ENCODE assay signal across 11 cellular contexts in genomic region chr4:105215609-105216313, GRCh38.
DNase-seq lines count a peak whose midpoint lies in the region; ATAC-seq and TF ChIP-seq lines count a peak whose summit lies in the region.
"Had no signal": no experiment of that assay in that cellular context is flagged by ENCODE, and none has a peak within 500 bp of the region (broad histone marks: within the 10 kb centered on the region; RNA-seq: fewer than 3 reads in every experiment).

No MANE protein-coding gene starts in this region.

- intact Hi-C loops in activated CD4-positive, alpha-beta T cell treated with anti-CD3 and anti-CD28 coated beads, Interleukin-2, amount 10 ng/mL, durations not matched to agents 24 days and 14 days (cut with micrococcal nuclease), result loop anchor here (1.0 to 5.0 kb wide), 5 partner anchors 19 to 258 kb away; partner anchors contain the start of gene TET2
- intact Hi-C loops in activated T-helper 2 cell treated with anti-CD3 and anti-CD28 coated beads, Interferon-gamma antibody, Interleukin-2, Interleukin-4, amounts not matched to agents 10 μg/mL and 5 μg/mL and 100 μg/mL, durations not matched to agents 14 hours and 24 hours and 36 hours (cut with micrococcal nuclease), result loop anchor here (1.0 to 5.0 kb wide), 8 partner anchors 21 to 258 kb away; partner anchors contain the start of gene TET2
- intact Hi-C loops in esophagus muscularis mucosa (cut with DNase I), result no loop called here

- no peaks in the 10 kb centered on the region for H3K9me3 ChIP-seq in esophagus muscularis mucosa

- no peaks in the 10 kb centered on the region for H3K36me3 ChIP-seq in esophagus muscularis mucosa

- H3K27me3 ChIP-seq in esophagus muscularis mucosa, result no peaks in the 10 kb centered on the region

- H3K4me3 ChIP-seq in esophagus muscularis mucosa, result no peak overlapping the region

- H3K4me1 Mint-ChIP-seq in activated CD4-positive, alpha-beta T cell treated with anti-CD3 and anti-CD28 coated beads, Interleukin-2, amount 10 ng/mL, durations not matched to agents 24 days and 14 days, result peaks cover 12% of the 10 kb centered on the region
- H3K4me1 Mint-ChIP-seq in activated T-helper 2 cell treated with anti-CD3 and anti-CD28 coated beads, Interferon-gamma antibody, Interleukin-2, Interleukin-4, amounts not matched to agents 10 μg/mL and 5 μg/mL and 100 μg/mL, durations not matched to agents 14 hours and 24 hours and 36 hours (ENCODE audit: low read depth), result peaks cover 25% of the 10 kb centered on the region
- H3K4me1 Mint-ChIP-seq in stimulated activated effector memory CD8-positive, alpha-beta T cell treated with anti-CD3 and anti-CD28 coated beads, Interleukin-12 subunit alpha, Interleukin-12 subunit beta, amount 100 ng/mL, for 72 hours, result peaks cover 23% of the 10 kb centered on the region

- peaks cover 16% of the 10 kb centered on the region for H3K9me3 Mint-ChIP-seq in activated CD4-positive, alpha-beta T cell treated with anti-CD3 and anti-CD28 coated beads, Interleukin-2, amount 10 ng/mL, durations not matched to agents 24 days and 14 days
- H3K9me3 Mint-ChIP-seq in activated T-helper 2 cell treated with anti-CD3 and anti-CD28 coated beads, Interferon-gamma antibody, Interleukin-2, Interleukin-4, amounts not matched to agents 10 μg/mL and 5 μg/mL and 100 μg/mL, durations not matched to agents 14 hours and 24 hours and 36 hours, result peaks cover 4% of the 10 kb centered on the region
- no peaks in the 10 kb centered on the region for H3K9me3 Mint-ChIP-seq in stimulated activated effector memory CD8-positive, alpha-beta T cell treated with anti-CD3 and anti-CD28 coated beads, Interleukin-12 subunit alpha, Interleukin-12 subunit beta, amount 100 ng/mL, for 72 hours
- H3K9me3 Mint-ChIP-seq: H9 had no signal

- WGBS in esophagus muscularis mucosa, result 56% methylated on average over 4 of the region's 4 CpGs

- H3K27me3 Mint-ChIP-seq in activated CD4-positive, alpha-beta T cell treated with anti-CD3 and anti-CD28 coated beads, Interleukin-2, amount 10 ng/mL, durations not matched to agents 24 days and 14 days, result no peaks in the 10 kb centered on the region
- H3K27me3 Mint-ChIP-seq in activated T-helper 2 cell treated with anti-CD3 and anti-CD28 coated beads, Interferon-gamma antibody, Interleukin-2, Interleukin-4, amounts not matched to agents 10 μg/mL and 5 μg/mL and 100 μg/mL, durations not matched to agents 14 hours and 24 hours and 36 hours (ENCODE audit: low read depth), result no peaks in the 10 kb centered on the region

- peaks cover 2 to 19% (median 16%) of the 10 kb centered on the region in 4 donors for H3K4me1 ChIP-seq in esophagus muscularis mucosa

- ATAC-seq in HG02870 (IDR thresholded peaks at IDR 0.05; ENCODE audit: unreplicated experiment), result peak; percentile 80
- peak; percentile 94 for ATAC-seq in stimulated activated effector memory CD8-positive, alpha-beta T cell treated with anti-CD3 and anti-CD28 coated beads, Interleukin-12 subunit alpha, Interleukin-12 subunit beta, amount 100 ng/mL, for 72 hours

- TF ChIP-seq POLR2A in esophagus muscularis mucosa (IDR thresholded peaks at IDR 0.05; ENCODE audit: low read depth), result no peak

- H3K36me3 Mint-ChIP-seq in activated CD4-positive, alpha-beta T cell treated with anti-CD3 and anti-CD28 coated beads, Interleukin-2, amount 10 ng/mL, durations not matched to agents 24 days and 14 days (ENCODE audit: low read depth), result peaks cover 40% of the 10 kb centered on the region
- peaks cover 53% of the 10 kb centered on the region for H3K36me3 Mint-ChIP-seq in activated T-helper 2 cell treated with anti-CD3 and anti-CD28 coated beads, Interferon-gamma antibody, Interleukin-2, Interleukin-4, amounts not matched to agents 10 μg/mL and 5 μg/mL and 100 μg/mL, durations not matched to agents 14 hours and 24 hours and 36 hours (ENCODE audit: low read depth)
- H3K36me3 Mint-ChIP-seq in stimulated activated effector memory CD8-positive, alpha-beta T cell treated with anti-CD3 and anti-CD28 coated beads, Interleukin-12 subunit alpha, Interleukin-12 subunit beta, amount 100 ng/mL, for 72 hours, result peaks cover 12% of the 10 kb centered on the region

- H3K4me3 Mint-ChIP-seq in activated CD4-positive, alpha-beta T cell treated with anti-CD3 and anti-CD28 coated beads, Interleukin-2, amount 10 ng/mL, durations not matched to agents 24 days and 14 days, result peak overlapping the region; percentile 42
- H3K4me3 Mint-ChIP-seq in activated T-helper 2 cell treated with anti-CD3 and anti-CD28 coated beads, Interferon-gamma antibody, Interleukin-2, Interleukin-4, amounts not matched to agents 10 μg/mL and 5 μg/mL and 100 μg/mL, durations not matched to agents 14 hours and 24 hours and 36 hours (ENCODE audit: low read depth), result no peak overlapping the region
- H3K4me3 Mint-ChIP-seq in stimulated activated effector memory CD8-positive, alpha-beta T cell treated with anti-CD3 and anti-CD28 coated beads, Interleukin-12 subunit alpha, Interleukin-12 subunit beta, amount 100 ng/mL, for 72 hours, result peak overlapping the region; percentile 13
- H3K4me3 Mint-ChIP-seq: H9 had no signal

- TF ChIP-seq CTCF in esophagus muscularis mucosa (IDR thresholded peaks at IDR 0.05), result no peak

- peak overlapping the region; percentile 63 for H3K27ac Mint-ChIP-seq in activated CD4-positive, alpha-beta T cell treated with anti-CD3 and anti-CD28 coated beads, Interleukin-2, amount 10 ng/mL, durations not matched to agents 24 days and 14 days
- H3K27ac Mint-ChIP-seq in activated T-helper 2 cell treated with anti-CD3 and anti-CD28 coated beads, Interferon-gamma antibody, Interleukin-2, Interleukin-4, amounts not matched to agents 10 μg/mL and 5 μg/mL and 100 μg/mL, durations not matched to agents 14 hours and 24 hours and 36 hours, result peak overlapping the region; percentile 63
- H3K27ac Mint-ChIP-seq in stimulated activated effector memory CD8-positive, alpha-beta T cell treated with anti-CD3 and anti-CD28 coated beads, Interleukin-12 subunit alpha, Interleukin-12 subunit beta, amount 100 ng/mL, for 72 hours, result peak overlapping the region; percentile 55
- H3K27ac Mint-ChIP-seq: H9 had no signal

- no peak for DNase-seq in activated CD4-positive, alpha-beta T cell treated with anti-CD3 and anti-CD28 coated beads, Interleukin-2, amount 10 ng/mL, durations not matched to agents 24 days and 14 days
- no peak for DNase-seq in activated CD4-positive, alpha-beta T cell treated with anti-CD3 and anti-CD28 coated beads, Interleukin-2, amount 50 U/mL, for 4 hours
- DNase-seq in activated T-helper 2 cell treated with anti-CD3 and anti-CD28 coated beads, Interferon-gamma antibody, Interleukin-2, Interleukin-4, amounts not matched to agents 10 μg/mL and 5 μg/mL and 100 μg/mL, durations not matched to agents 14 hours and 24 hours and 36 hours (ENCODE audit: low spot score), result no peak
- DNase-seq in stimulated activated effector memory CD8-positive, alpha-beta T cell treated with anti-CD3 and anti-CD28 coated beads, Interleukin-12 subunit alpha, Interleukin-12 subunit beta, amount 100 ng/mL, for 72 hours (ENCODE audit: low spot score in 2 of 2), result no peak
- DNase-seq in esophagus muscularis mucosa (ENCODE audit: extremely low spot score) (no peak), NOMO-1 treated with dmso at 0.1 percent for 144 hours (lab: John Stamatoyannopoulos, UW; ENCODE audit: unreplicated experiment) (no peak), NCI-H2081 treated with DMSO at 0.1 percent for 48 hours (lab: John Stamatoyannopoulos, UW) (no peak)
- DNase-seq: activated effector memory CD4-positive, alpha-beta T cell treated with Interleukin-2 at 50 U/mL for 16 hours; H9; stimulated activated CD4-positive, alpha-beta T cell treated with anti-CD3 and anti-CD28 coated beads, Interleukin-4, amount 100 ng/mL, for 1 hour had no signal

- no peak for TF ChIP-seq EP300 in esophagus muscularis mucosa (IDR thresholded peaks at IDR 0.05)

- peak overlapping the region in 1 of 4 donors; percentile 7 for H3K27ac ChIP-seq in esophagus muscularis mucosa (replicated peaks in 1 of 4)
